21 cellular contexts compared by ENCODE assay signal in the genomic region with DNA sequence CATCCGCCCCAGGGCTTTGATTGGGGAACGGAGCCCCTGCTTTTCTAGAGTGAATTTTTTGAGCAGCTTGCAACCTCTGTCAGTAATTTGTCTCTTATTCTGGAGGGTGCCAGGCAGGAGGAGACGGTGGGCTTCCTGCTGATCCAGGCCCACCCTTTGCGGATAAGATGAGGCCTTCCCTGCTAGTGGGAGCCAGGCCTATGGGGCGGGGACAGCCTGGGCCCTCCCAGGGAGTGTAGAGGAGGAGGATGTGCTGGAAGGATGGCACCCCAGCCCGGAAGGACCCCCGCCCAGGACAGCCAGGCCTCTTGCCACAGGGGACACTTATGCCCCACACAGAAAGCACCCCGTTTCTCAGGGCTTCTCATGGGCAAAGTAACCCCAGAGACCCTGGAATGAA.
DNase-seq lines count a peak whose midpoint lies in the region; ATAC-seq, FAIRE-seq and TF ChIP-seq lines count a peak whose summit lies in the region.
"Had no signal": no experiment of that assay in that cellular context is flagged by ENCODE, and none has a peak within 500 bp of the region (broad histone marks: within the 10 kb centered on the region; RNA-seq: fewer than 3 reads in every experiment).

No MANE protein-coding gene starts in this region.

- H3K4me2 ChIP-seq in BLaER1 (peak overlapping the region; percentile 79), MM.1S (ENCODE audit: low read depth, low read length) (no peak overlapping the region), H1 (ENCODE audit: insufficient read depth in 1 of 2, low read depth in 2 of 2, low read length in 2 of 2) (no peak overlapping the region)
- H3K4me2 ChIP-seq: SK-N-SH had no signal

- CTCF ChIA-PET in H1 (lab: Charles Lee; ENCODE audit: partially characterized antibody), result interaction anchor here (1.2 kb wide), 1 partner anchor 39 kb away, joined by 3 read pairs; no protein-coding TSS in a partner anchor

- H4K20me1 ChIP-seq in BLaER1, result no peaks in the 10 kb centered on the region
- no peaks in the 10 kb centered on the region for H4K20me1 ChIP-seq in MM.1S (ENCODE audit: insufficient read depth, low read length)
- H4K20me1 ChIP-seq in H1 (replicated peaks in 1 of 2; ENCODE audit: control insufficient read depth in 1 of 2, insufficient read depth in 2 of 2, low read length in 2 of 2), result peaks cover 0 to 1% of the 10 kb centered on the region in 2 experiments

- H3K9me2 ChIP-seq in MM.1S (replicated peaks; ENCODE audit: insufficient read depth, low read length), result no peaks in the 10 kb centered on the region
- H3K9me2 ChIP-seq: SK-N-SH had no signal

- no peak for TF ChIP-seq POLR2A in H1 (IDR thresholded peaks at IDR 0.05; ENCODE audit: control extremely low read depth in 1 of 2, low read depth in 2 of 2, low read length in 2 of 2)

- H2BK120ac ChIP-seq in H1 (replicated peaks; ENCODE audit: low read depth, low read length), result no peak overlapping the region

- intact Hi-C loops in posterior vena cava (cut with DNase I), result no loop called here

- H3K27me3 ChIP-seq in BLaER1 (no peaks in the 10 kb centered on the region), MM.1S (replicated peaks; ENCODE audit: insufficient read depth, low read length) (no peaks in the 10 kb centered on the region), H1 (replicated peaks in 1 of 4; ENCODE audit: control insufficient read depth in 3 of 4, extremely low read depth in 1 of 4, insufficient read depth in 3 of 4, low read length in 3 of 4) (no peaks in the 10 kb centered on the region)

- POLR2A ChIA-PET in H1 (lab: Charles Lee; ENCODE audit: partially characterized antibody), result no interaction called here

- no peak overlapping the region for H3K4ac ChIP-seq in H1 (replicated peaks; ENCODE audit: insufficient read length, low read depth, low read length)

- no peak for TF ChIP-seq CTCF in MM.1S (IDR thresholded peaks at IDR 0.05; ENCODE audit: low read length)
- TF ChIP-seq CTCF in H1 (IDR thresholded peaks at IDR 0.05; ENCODE audit: control extremely low read depth in 1 of 3, insufficient read depth in 1 of 3, low read depth in 1 of 3, low read length in 3 of 3), result no peak

- H3K18ac ChIP-seq in H1 (ENCODE audit: extremely low read depth, low read length), result no peak overlapping the region

- no peak overlapping the region for H2AK5ac ChIP-seq in H1 (ENCODE audit: low read depth, low read length)

- peaks cover 69% of the 10 kb centered on the region for H3K4me1 ChIP-seq in BLaER1
- H3K4me1 ChIP-seq in MM.1S (ENCODE audit: low read length), result peaks cover 54% of the 10 kb centered on the region
- H3K4me1 ChIP-seq in H1 (replicated peaks in 1 of 4; ENCODE audit: control insufficient read depth in 3 of 4, insufficient read depth in 4 of 4, low read length in 3 of 4), result peaks cover 5 to 14% (median 7%) of the 10 kb centered on the region in 4 experiments; a peak in 6 of 7 replicates

- DNase-seq in MM.1S, result no peak
- DNase-seq in H1 (ENCODE audit: low read depth in 1 of 2, low spot score in 2 of 2), result no peak
- peak; percentile 40 for DNase-seq in posterior vena cava (ENCODE audit: low spot score)
- no peak for DNase-seq in left lobe of liver (ENCODE audit: low spot score)
- no peak for DNase-seq in C1 segment of cervical spinal cord (lab: John Stamatoyannopoulos, UW)
- DNase-seq: activated CD4-positive, alpha-beta memory T cell treated with anti-CD3 and anti-CD28 coated beads, Interleukin-2, amount 10 ng/mL, durations not matched to agents 7 days and 5 days; activated gamma-delta T cell; CD8-positive, alpha-beta T cell; hippocampal formation; mesendoderm; naive B cell; NCI-H1105 treated with DMSO at 0.1 percent for 48 hours; NCI-H446 treated with DMSO at 0.1 percent for 48 hours; occipital lobe; SK-N-SH; WERI-Rb-1 had no signal

- H3K9me3 ChIP-seq in BLaER1, result no peaks in the 10 kb centered on the region
- no peaks in the 10 kb centered on the region for H3K9me3 ChIP-seq in MM.1S (replicated peaks; ENCODE audit: insufficient read depth, low read length)
- no peaks in the 10 kb centered on the region for H3K9me3 ChIP-seq in H1 (ENCODE audit: insufficient read depth in 2 of 2, low read depth in 1 of 2, low read length in 1 of 2)
- H3K9me3 ChIP-seq: SK-N-SH, thoracic aorta had no signal

- H3K36me3 ChIP-seq in BLaER1 (no peaks in the 10 kb centered on the region), MM.1S (replicated peaks; ENCODE audit: insufficient read depth, low read length) (no peaks in the 10 kb centered on the region), H1 (ENCODE audit: control insufficient read depth in 2 of 4, insufficient read depth in 4 of 4, low read length in 3 of 4) (no peaks in the 10 kb centered on the region)
- H3K36me3 ChIP-seq: thoracic aorta, WERI-Rb-1 had no signal

- H3K79me2 ChIP-seq in MM.1S (ENCODE audit: low read length) (no peaks in the 10 kb centered on the region), H1 (ENCODE audit: control insufficient read depth in 1 of 2, insufficient read depth in 2 of 2, low read length in 2 of 2) (no peaks in the 10 kb centered on the region)

- H3K27ac ChIP-seq in BLaER1, result no peak overlapping the region
- H3K27ac ChIP-seq in MM.1S (ENCODE audit: low read length), result peak overlapping the region; percentile 84; the same call in 1 of the 2 replicates
- no peak overlapping the region for H3K27ac ChIP-seq in H1 (ENCODE audit: low read depth, low read length)
- H3K27ac ChIP-seq: thoracic aorta, WERI-Rb-1 had no signal

- no peak for FAIRE-seq in H1 (lab: Jason Lieb, UNC)
- FAIRE-seq: H54 had no signal

- no peaks in the 10 kb centered on the region for H3K23me2 ChIP-seq in H1 (ENCODE audit: low read depth, low read length)

- H2BK12ac ChIP-seq in H1 (ENCODE audit: low read depth, low read length), result no peak overlapping the region

- no peak overlapping the region for H2BK15ac ChIP-seq in H1 (ENCODE audit: low read length)

- H3K9ac ChIP-seq in BLaER1 (no peak overlapping the region), MM.1S (ENCODE audit: low read length) (no peak overlapping the region), H1 (replicated peaks in 1 of 4; ENCODE audit: extremely low read depth in 1 of 4, low read depth in 3 of 4, low read length in 3 of 4) (no peak overlapping the region)
- H3K9ac ChIP-seq: SK-N-SH had no signal

- H2BK20ac ChIP-seq in H1 (ENCODE audit: low read length), result no peak overlapping the region

- no peak overlapping the region for H3K23ac ChIP-seq in H1 (ENCODE audit: insufficient read length)

- H2BK5ac ChIP-seq in H1 (ENCODE audit: low read depth, low read length), result no peak overlapping the region

- no peak for ATAC-seq in left lobe of liver
- no peak for ATAC-seq in GM18868 (IDR thresholded peaks at IDR 0.05; ENCODE audit: unreplicated experiment)
- no peak for ATAC-seq in HG02798 (IDR thresholded peaks at IDR 0.05; ENCODE audit: poor library complexity, unreplicated experiment)
- ATAC-seq: CD8-positive, alpha-beta T cell had no signal

- no peak overlapping the region for H4K91ac ChIP-seq in H1 (replicated peaks; ENCODE audit: insufficient read length, low read length)

- peaks cover 33% of the 10 kb centered on the region for H3F3A ChIP-seq in MM.1S (ENCODE audit: insufficient read depth, low read length)

- peak overlapping the region; percentile 45 for H4K8ac ChIP-seq in H1 (ENCODE audit: extremely low read depth, insufficient read depth, low read length)

- no peaks in the 10 kb centered on the region for H3K79me1 ChIP-seq in H1 (ENCODE audit: low read depth, low read length)

- no peak overlapping the region for H3K4me3 ChIP-seq in BLaER1
- no peak overlapping the region for H3K4me3 ChIP-seq in MM.1S (ENCODE audit: low read length)
- no peak overlapping the region for H3K4me3 ChIP-seq in H1 (ENCODE audit: extremely low read depth in 1 of 4, insufficient read depth in 2 of 4, low read depth in 3 of 4, low read length in 4 of 4)
- H3K4me3 ChIP-seq: thoracic aorta had no signal

- no peak for TF ChIP-seq RAD21 in H1 (IDR thresholded peaks at IDR 0.05 in 1 of 2, conservative IDR thresholded peaks at IDR 0.05 in 1 of 2; ENCODE audit: low read depth in 2 of 2, low read length in 2 of 2)

- WGBS in H1 (ENCODE audit: extremely low coverage in 1 of 2, insufficient coverage in 1 of 2, insufficient read length in 1 of 2, insufficient replicate concordance in 2 of 2, low coverage in 1 of 2, low lambda C conversion rate in 2 of 2, missing lambda C conversion rate in 1 of 2), 2 experiments, result 77% methylated on average over 8 of the region's 8 CpGs; no CpG with 5 or more reads in 1 of the 2 experiments

- H4K5ac ChIP-seq in H1 (ENCODE audit: insufficient read length, low read depth, low read length), result no peak overlapping the region

- TF ChIP-seq EP300 in H1 (IDR thresholded peaks at IDR 0.05; ENCODE audit: borderline replicate concordance in 1 of 2, low read depth in 2 of 2, low read length in 2 of 2), result no peak

- no peak overlapping the region for H3K56ac ChIP-seq in H1 (replicated peaks; ENCODE audit: insufficient read length, low read depth, low read length)

- H2AFZ ChIP-seq in MM.1S (ENCODE audit: low read length) (no peak overlapping the region), H1 (ENCODE audit: low read length) (no peak overlapping the region)

- no peak overlapping the region for H3K14ac ChIP-seq in H1 (ENCODE audit: insufficient read length)

TF ChIP-seq in H1, 55 proteins besides CTCF, POLR2A, EP300 and RAD21 (continues in another document):
- TF ChIP-seq, protein P1, sequence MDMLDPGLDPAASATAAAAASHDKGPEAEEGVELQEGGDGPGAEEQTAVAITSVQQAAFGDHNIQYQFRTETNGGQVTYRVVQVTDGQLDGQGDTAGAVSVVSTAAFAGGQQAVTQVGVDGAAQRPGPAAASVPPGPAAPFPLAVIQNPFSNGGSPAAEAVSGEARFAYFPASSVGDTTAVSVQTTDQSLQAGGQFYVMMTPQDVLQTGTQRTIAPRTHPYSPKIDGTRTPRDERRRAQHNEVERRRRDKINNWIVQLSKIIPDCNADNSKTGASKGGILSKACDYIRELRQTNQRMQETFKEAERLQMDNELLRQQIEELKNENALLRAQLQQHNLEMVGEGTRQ (IDR thresholded peaks at IDR 0.05; ENCODE audit: low read length), result no peak
- TF ChIP-seq TBP (IDR thresholded peaks at IDR 0.05; ENCODE audit: low read depth, low read length) (no peak), GABPA (IDR thresholded peaks at IDR 0.05; ENCODE audit: borderline replicate concordance, insufficient read depth, low read length) (no peak), CHD2 (IDR thresholded peaks at IDR 0.05; ENCODE audit: low read length) (no peak), EGR1 (IDR thresholded peaks at IDR 0.05; ENCODE audit: borderline replicate concordance, low read depth, low read length) (no peak), BACH1 (IDR thresholded peaks at IDR 0.05; ENCODE audit: low read length) (no peak), HDAC2 (IDR thresholded peaks at IDR 0.05; ENCODE audit: borderline replicate concordance in 1 of 2, low read depth in 2 of 2, low read length in 2 of 2) (no peak), SRF (IDR thresholded peaks at IDR 0.05; ENCODE audit: low read depth, low read length) (no peak), MAFK (IDR thresholded peaks at IDR 0.05; ENCODE audit: low read depth, low read length) (no peak), SIN3A (conservative IDR thresholded peaks at IDR 0.05 in 1 of 2, IDR thresholded peaks at IDR 0.05 in 1 of 2; ENCODE audit: low read depth in 1 of 2, low read length in 2 of 2) (no peak)
